11 cellular contexts compared by ENCODE assay signal in genomic region chr4:2253160-2254084, GRCh38. TPM values are rescaled to one million over a fixed set of nuclear protein-coding genes. Genes with fewer than 3 reads are reported as not detected.
A peak's percentile ranks its signal among the peaks of the same experiment; 100 is the strongest.
DNase-seq lines count a peak whose midpoint lies in the region; ATAC-seq and TF ChIP-seq lines count a peak whose summit lies in the region.
"Had no signal": no experiment of that assay in that cellular context is flagged by ENCODE, and none has a peak within 500 bp of the region (broad histone marks: within the 10 kb centered on the region; RNA-seq: fewer than 3 reads in every experiment).

No MANE protein-coding gene starts in this region.

- H3K36me3 ChIP-seq in DND-41 (ENCODE audit: insufficient read depth, low read length) (peaks cover 68% of the 10 kb centered on the region), left ventricle myocardium inferior (peaks cover 66% of the 10 kb centered on the region), psoas muscle (ENCODE audit: insufficient read depth in 1 of 2, low read depth in 1 of 2) (peaks cover 0 to 83% of the 10 kb centered on the region in 2 donors), smooth muscle cell (ENCODE audit: low read depth) (no peaks in the 10 kb centered on the region)

- WGBS in psoas muscle, 3 donors, result 59 to 73% (median 61%) methylated on average over 32 of the region's 32 CpGs
- WGBS in smooth muscle cell (ENCODE audit: low lambda C conversion rate), result 97% methylated on average over 32 of the region's 32 CpGs

- H3K27ac Mint-ChIP-seq in activated CD4-positive, alpha-beta memory T cell treated with anti-CD3 and anti-CD28 coated beads for 36 hours, result no peak overlapping the region
- H3K27ac Mint-ChIP-seq: CD8-positive, alpha-beta T cell had no signal

- H3K27me3 Mint-ChIP-seq in activated CD4-positive, alpha-beta memory T cell treated with anti-CD3 and anti-CD28 coated beads for 36 hours, result no peaks in the 10 kb centered on the region

- CTCF ChIA-PET in activated CD4-positive, alpha-beta memory T cell treated with anti-CD3 and anti-CD28 coated beads for 36 hours (lab: Charles Lee), result no interaction called here

- H3K4me3 ChIP-seq in DND-41 (ENCODE audit: low read depth in 1 of 2, low read length in 2 of 2), result no peak overlapping the region
- H3K4me3 ChIP-seq in left ventricle myocardium inferior, result no peak overlapping the region
- H3K4me3 ChIP-seq in psoas muscle, result no peak overlapping the region
- no peak overlapping the region for H3K4me3 ChIP-seq in smooth muscle cell

- POLR2A ChIA-PET in activated CD4-positive, alpha-beta memory T cell treated with anti-CD3 and anti-CD28 coated beads for 36 hours (lab: Charles Lee), result no interaction called here

- intact Hi-C loops in activated CD4-positive, alpha-beta memory T cell treated with anti-CD3 and anti-CD28 coated beads for 36 hours (cut with micrococcal nuclease), result no loop called here
- intact Hi-C loops in left ventricle myocardium inferior (cut with micrococcal nuclease) (no loop called here), psoas muscle (cut with DNase I) (no loop called here)

- H3F3A ChIP-seq in smooth muscle cell (ENCODE audit: low read depth), result no peaks in the 10 kb centered on the region

- peak; percentile 3 for DNase-seq in DND-41
- DNase-seq in activated CD4-positive, alpha-beta memory T cell treated with anti-CD3 and anti-CD28 coated beads for 36 hours, result peak; percentile 5
- peak; percentile 14 for DNase-seq in left ventricle myocardium inferior
- DNase-seq in psoas muscle, result peak; percentile 9 to 49
- DNase-seq in stimulated activated naive CD4-positive, alpha-beta T cell (lab: John Stamatoyannopoulos, UW), result no peak
- no peak for DNase-seq in smooth muscle cell (lab: John Stamatoyannopoulos, UW; ENCODE audit: unreplicated experiment)
- no peak for DNase-seq in KBM-7
- DNase-seq in amygdala (lab: John Stamatoyannopoulos, UW), result no peak
- DNase-seq: NCI-H2107, small intestine had no signal

- H4K20me1 ChIP-seq in DND-41 (ENCODE audit: insufficient read depth, low read length), result peaks cover 54% of the 10 kb centered on the region
- H4K20me1 ChIP-seq in smooth muscle cell (ENCODE audit: low read depth), result peaks cover 100% of the 10 kb centered on the region

- in situ Hi-C loops in KBM-7 (cut with MboI; ENCODE audit: low pct_unique_long_range_greater_than_20kb, low sequenced_read_pairs), result no loop called here

- H3K79me2 ChIP-seq in DND-41 (ENCODE audit: insufficient read depth, low read length) (peaks cover 2% of the 10 kb centered on the region; the same call in 1 of the 2 replicates), smooth muscle cell (ENCODE audit: low read depth) (peaks cover 25% of the 10 kb centered on the region)

- H3K4me2 ChIP-seq in DND-41 (ENCODE audit: insufficient read depth, low read length) (no peak overlapping the region), smooth muscle cell (no peak overlapping the region)

- H3K4me1 ChIP-seq in DND-41 (ENCODE audit: insufficient read depth, low read length) (no peaks in the 10 kb centered on the region), left ventricle myocardium inferior (peaks cover 58% of the 10 kb centered on the region), psoas muscle (peaks cover 38% of the 10 kb centered on the region), smooth muscle cell (ENCODE audit: low read depth) (no peaks in the 10 kb centered on the region)

- no peaks in the 10 kb centered on the region for H3K4me1 Mint-ChIP-seq in activated CD4-positive, alpha-beta memory T cell treated with anti-CD3 and anti-CD28 coated beads for 36 hours (ENCODE audit: low read depth)

- H2AFZ ChIP-seq in DND-41 (ENCODE audit: low read depth, low read length) (no peak overlapping the region), smooth muscle cell (ENCODE audit: low read depth) (no peak overlapping the region)

- H3K27ac ChIP-seq in DND-41 (ENCODE audit: low read length), result no peak overlapping the region
- peak overlapping the region; percentile 59 for H3K27ac ChIP-seq in left ventricle myocardium inferior (replicated peaks)
- peak overlapping the region; percentile 30 for H3K27ac ChIP-seq in psoas muscle
- H3K27ac ChIP-seq in smooth muscle cell (ENCODE audit: low read depth), result no peak overlapping the region

- H3K9ac ChIP-seq in DND-41 (ENCODE audit: low read depth, low read length), result no peak overlapping the region
- H3K9ac ChIP-seq in smooth muscle cell (ENCODE audit: low read depth), result no peak overlapping the region

- TF ChIP-seq CTCF in DND-41 (IDR thresholded peaks at IDR 0.05; ENCODE audit: borderline replicate concordance, extremely low read depth, low read length, poor library complexity, severe bottlenecking), result no peak
- no peak for TF ChIP-seq CTCF in left ventricle myocardium inferior (IDR thresholded peaks at IDR 0.05; ENCODE audit: borderline replicate concordance)
- no peak for TF ChIP-seq CTCF in psoas muscle (IDR thresholded peaks at IDR 0.05)
- TF ChIP-seq CTCF in smooth muscle cell (IDR thresholded peaks at IDR 0.05; ENCODE audit: borderline replicate concordance, insufficient read depth, poor library complexity, severe bottlenecking), result no peak

- H3K9me3 ChIP-seq in DND-41 (ENCODE audit: insufficient read depth, low read length, severe bottlenecking) (no peaks in the 10 kb centered on the region), left ventricle myocardium inferior (replicated peaks) (no peaks in the 10 kb centered on the region), psoas muscle (no peaks in the 10 kb centered on the region), smooth muscle cell (replicated peaks; ENCODE audit: low read depth) (no peaks in the 10 kb centered on the region)

- no peaks in the 10 kb centered on the region for H3K27me3 ChIP-seq in DND-41 (ENCODE audit: insufficient read depth, low read length, poor library complexity)
- H3K27me3 ChIP-seq in left ventricle myocardium inferior (ENCODE audit: low read depth), result no peaks in the 10 kb centered on the region
- no peaks in the 10 kb centered on the region for H3K27me3 ChIP-seq in psoas muscle (ENCODE audit: insufficient read depth in 3 of 3, low read length in 2 of 3)
- no peaks in the 10 kb centered on the region for H3K27me3 ChIP-seq in smooth muscle cell (ENCODE audit: low read depth)

- H3K36me3 Mint-ChIP-seq in activated CD4-positive, alpha-beta memory T cell treated with anti-CD3 and anti-CD28 coated beads for 36 hours, result peaks cover 1% of the 10 kb centered on the region

- ATAC-seq in DND-41 (ENCODE audit: insufficient read depth, low read depth) (no peak), psoas muscle (no peak)
- ATAC-seq: CD8-positive, alpha-beta T cell had no signal

- H3K9me3 Mint-ChIP-seq in activated CD4-positive, alpha-beta memory T cell treated with anti-CD3 and anti-CD28 coated beads for 36 hours, result no peaks in the 10 kb centered on the region
- H3K9me3 Mint-ChIP-seq: CD8-positive, alpha-beta T cell had no signal

- no peak overlapping the region for H3K4me3 Mint-ChIP-seq in activated CD4-positive, alpha-beta memory T cell treated with anti-CD3 and anti-CD28 coated beads for 36 hours
- H3K4me3 Mint-ChIP-seq: CD8-positive, alpha-beta T cell had no signal

RNA-seq across cellular contexts. Expression of gene MXD4, which starts 8.5 kb away (rescaled TPM):
- 1 to 10 TPM; 3.6 to 4.9 TPM for total RNA-seq in activated CD4-positive, alpha-beta memory T cell treated with anti-CD3 and anti-CD28 coated beads for 36 hours
- total RNA-seq in left ventricle myocardium inferior (40.4 TPM), psoas muscle (10 to 100 TPM; 18.8 to 36.7 (median 35.3) TPM), smooth muscle cell (26.8 and 28.2 TPM in 2 replicates)
- polyA plus RNA-seq in psoas muscle (10 to 100 TPM; 15.4 to 29.9 (median 23.3) TPM), smooth muscle cell (81.8 and 87.6 TPM in 2 replicates)

RNA-seq across cellular contexts. Expression of gene HAUS3, which starts 11.5 kb away (rescaled TPM):
- total RNA-seq in activated CD4-positive, alpha-beta memory T cell treated with anti-CD3 and anti-CD28 coated beads for 36 hours, result 10 to 100 TPM; 20.2 to 20.3 TPM
- 6.4 TPM for total RNA-seq in left ventricle myocardium inferior
- 1 to 10 TPM; 4.2 to 7.4 (median 5.1) TPM for total RNA-seq in psoas muscle
- polyA plus RNA-seq in psoas muscle, result 10 to 100 TPM in 1 of 3 donors, 1 to 10 TPM in 2; 5.3 to 16.1 (median 5.8) TPM
- total RNA-seq in smooth muscle cell, result 15.1 and 16.2 TPM in 2 replicates
- polyA plus RNA-seq in smooth muscle cell, result 8.7 and 13.4 TPM in 2 replicates

RNA-seq across cellular contexts. Expression of gene POLN, which starts 11.5 kb away (rescaled TPM):
- 1 to 10 TPM; 2.7 to 4.0 TPM for total RNA-seq in activated CD4-positive, alpha-beta memory T cell treated with anti-CD3 and anti-CD28 coated beads for 36 hours
- total RNA-seq in left ventricle myocardium inferior (2.2 TPM), psoas muscle (1 to 10 TPM in 3 of 4 donors, under 1 TPM in 1; 0.84 to 3.0 (median 1.8) TPM), smooth muscle cell (0.63 and 3.0 TPM in 2 replicates)
- polyA plus RNA-seq in psoas muscle (under 1 TPM; 0.44 to 0.95 (median 0.80) TPM), smooth muscle cell (0.35 and 2.0 TPM in 2 replicates)

Comparison
In these comparisons a context has a peak if more than half of its experiments do, and no peak if none do; other contexts are left out.
1. DNase-seq: peak in DND-41 (single experiment), activated CD4-positive, alpha-beta memory T cell treated with anti-CD3 and anti-CD28 coated beads for 36 hours (single experiment), left ventricle myocardium inferior (single experiment) and psoas muscle (2 of 2); none in stimulated activated naive CD4-positive, alpha-beta T cell (0 of 6), smooth muscle cell (single experiment), KBM-7 (single experiment) and amygdala (0 of 56).
2. H3K27ac ChIP-seq: peak in left ventricle myocardium inferior (single experiment) and psoas muscle (single experiment); none in DND-41 (single experiment) and smooth muscle cell (single experiment).